Comparison of ENCODE assay signal across 8 cellular contexts in the genomic region with DNA sequence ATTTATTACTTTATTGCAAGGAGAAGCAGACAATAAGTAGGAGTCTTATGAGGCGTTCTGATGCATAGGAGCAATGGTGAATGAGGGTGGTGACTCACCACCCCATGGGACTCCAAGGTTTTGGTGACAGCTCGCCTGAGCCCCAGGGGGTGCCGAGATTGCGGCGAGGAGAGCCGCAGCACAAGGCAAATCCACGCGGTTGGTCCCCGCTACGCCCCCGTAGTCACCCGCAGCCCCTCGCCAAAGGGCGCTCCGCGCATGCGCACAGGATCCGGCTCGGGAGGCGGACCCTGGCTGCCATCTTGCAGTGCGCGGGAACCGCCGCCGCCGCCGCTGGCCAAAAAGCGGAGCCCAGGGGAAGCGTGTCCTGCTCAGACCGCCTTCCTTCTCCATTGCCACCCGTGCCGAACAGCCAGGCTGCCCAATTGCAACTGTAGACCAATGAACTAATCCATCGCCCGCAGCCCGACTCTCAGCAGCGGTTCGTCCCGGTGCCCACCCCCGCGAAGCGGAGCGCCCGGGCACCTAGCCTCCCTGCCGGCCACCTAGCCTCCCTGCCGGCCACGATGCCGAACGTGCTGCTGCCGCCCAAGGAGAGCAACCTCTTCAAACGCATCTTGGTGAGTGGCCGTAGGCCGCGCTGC. TPM values are rescaled to one million over a fixed set of nuclear protein-coding genes. Genes with fewer than 3 reads are reported as not detected.
DNase-seq lines count a peak whose midpoint lies in the region; ATAC-seq and TF ChIP-seq lines count a peak whose summit lies in the region.

A gene (plus strand): TSS at position 305 of the 644 bp plus-strand sequence. CDS start 262 bp downstream, at position 567.

- intact Hi-C loops in mucosa of descending colon (cut with DNase I, micrococcal nuclease): no loop called here

- H3K27ac ChIP-seq in epithelial cell of prostate: peak within 1 kb of the TSS; percentile 75

- H3K4me1 ChIP-seq in mucosa of descending colon (ENCODE audit: low read depth): peaks cover 11% of the 10 kb centered on the region

- no peaks in the 10 kb centered on the region for H3K9me3 ChIP-seq in mucosa of descending colon

- DNase-seq in DMS114 treated with DMSO at 0.1 percent for 48 hours (lab: John Stamatoyannopoulos, UW; ENCODE audit: unreplicated experiment) (peak; percentile 45), HuH-7.5 (ENCODE audit: low spot score) (peak; percentile 86), OCI-M1 (lab: John Stamatoyannopoulos, UW) (peak; percentile 94), activated T-cell treated with anti-CD3 and anti-CD28 coated beads for 24 hours (ENCODE audit: low read depth) (peak; percentile 96), epithelial cell of prostate (ENCODE audit: low read depth, low spot score) (peak; percentile 36), mucosa of descending colon (peak; percentile 89 to 93 (median 92))
- DNase-seq in stimulated activated CD8-positive, alpha-beta memory T cell treated with anti-CD3 and anti-CD28 coated beads, Interleukin-4, amount 100 ng/mL, for 1 hour (ENCODE audit: low read depth in 2 of 2, low spot score in 1 of 2): peak; percentile 88 to 92

- H3K36me3 ChIP-seq in mucosa of descending colon (ENCODE audit: low read depth): no peaks in the 10 kb centered on the region

- no peak for TF ChIP-seq CTCF in mucosa of descending colon (IDR thresholded peaks at IDR 0.05)

- peak; percentile 60 for ATAC-seq in GM21526 (IDR thresholded peaks at IDR 0.05; ENCODE audit: low FRiP score, unreplicated experiment)
- ATAC-seq in mucosa of descending colon: peak; percentile 93

- H3K4me3 ChIP-seq in mucosa of descending colon: peak within 1 kb of the TSS; percentile 73

RNA-seq across cellular contexts. Expression of the gene that starts here (rescaled TPM):
- 10 to 100 TPM; 11.0 to 18.6 (median 18.1) TPM for total RNA-seq in mucosa of descending colon

Comparison
In these comparisons a context has a peak if more than half of its experiments do, and no peak if none do; other contexts are left out.
1. Peak in every context shown above with its lines: DNase-seq, ATAC-seq, H3K4me3 ChIP-seq and H3K27ac ChIP-seq.
2. DNase-seq: peak in every context shown above with its lines; median percentile 96 in activated T-cell treated with anti-CD3 and anti-CD28 coated beads for 24 hours; 94 in OCI-M1; 92 in mucosa of descending colon; 90 in stimulated activated CD8-positive, alpha-beta memory T cell treated with anti-CD3 and anti-CD28 coated beads, Interleukin-4, amount 100 ng/mL, for 1 hour; 86 in HuH-7.5; 45 in DMS114 treated with DMSO at 0.1 percent for 48 hours; 36 in epithelial cell of prostate.